In the genomic region with DNA sequence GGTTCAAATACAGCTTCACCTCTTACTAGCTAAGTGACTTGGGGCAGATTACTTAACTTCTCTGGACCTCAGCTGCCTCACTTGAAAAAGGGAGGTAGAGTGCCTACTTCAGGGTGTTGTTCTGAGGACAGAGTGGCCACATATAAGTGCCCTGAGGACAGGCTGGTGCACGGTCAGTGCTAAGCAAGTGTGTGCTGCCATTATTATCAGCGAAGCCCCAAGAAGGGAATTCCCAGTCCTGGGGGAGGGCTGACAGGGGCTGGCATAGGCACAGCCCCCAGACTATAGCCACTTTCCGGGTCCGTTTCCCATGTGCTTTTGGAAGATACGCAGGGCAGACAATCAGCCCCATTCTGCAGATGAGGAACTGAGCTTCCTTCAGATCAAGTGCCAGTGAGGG, we compare ENCODE assay signal across 11 cellular contexts. TPM values are rescaled to one million over a fixed set of nuclear protein-coding genes. Genes with fewer than 3 reads are reported as not detected.
DNase-seq lines count a peak whose midpoint lies in the region; ATAC-seq and TF ChIP-seq lines count a peak whose summit lies in the region.
"Had no signal": no experiment of that assay in that cellular context is flagged by ENCODE, and none has a peak within 500 bp of the region (broad histone marks: within the 10 kb centered on the region; RNA-seq: fewer than 3 reads in every experiment).

No MANE protein-coding gene starts in this region.

- no peaks in the 10 kb centered on the region for H3K9me3 Mint-ChIP-seq in central memory CD8-positive, alpha-beta T cell
- no peaks in the 10 kb centered on the region for H3K9me3 Mint-ChIP-seq in naive thymus-derived CD8-positive, alpha-beta T cell

- H3K36me3 Mint-ChIP-seq in central memory CD8-positive, alpha-beta T cell (ENCODE audit: insufficient read depth): peaks cover 23% of the 10 kb centered on the region
- H3K36me3 Mint-ChIP-seq in naive thymus-derived CD8-positive, alpha-beta T cell: peaks cover 0 to 16% (median 0%) of the 10 kb centered on the region in 3 donors

- 78% methylated on average over 5 of the region's 5 CpGs for WGBS in urinary bladder

- in situ Hi-C loops in GM13977 (cut with MboI; ENCODE audit: low pct_unique_long_range_greater_than_20kb, low sequenced_read_pairs, unreplicated experiment): no loop called here

- ATAC-seq in Right ventricle myocardium superior (ENCODE audit: poor library complexity): no peak
- ATAC-seq in left cardiac atrium: no peak
- ATAC-seq in central memory CD8-positive, alpha-beta T cell (replicated peaks; ENCODE audit: extremely low read depth, poor library complexity, severe bottlenecking): no peak
- ATAC-seq in naive thymus-derived CD8-positive, alpha-beta T cell: no peak
- no peak for ATAC-seq in GM21619 (IDR thresholded peaks at IDR 0.05; ENCODE audit: unreplicated experiment)

- H3K4me3 ChIP-seq in urinary bladder (ENCODE audit: low read depth, low read length): no peak overlapping the region

- H3K4me1 Mint-ChIP-seq in central memory CD8-positive, alpha-beta T cell: peaks cover 51% of the 10 kb centered on the region
- peaks cover 34 to 85% (median 68%) of the 10 kb centered on the region in 4 donors for H3K4me1 Mint-ChIP-seq in naive thymus-derived CD8-positive, alpha-beta T cell

- no peak for TF ChIP-seq CTCF in GM13977 (IDR thresholded peaks at IDR 0.05; ENCODE audit: extremely low read depth, insufficient read depth, missing control alignments)

- no peaks in the 10 kb centered on the region for H3K27me3 Mint-ChIP-seq in central memory CD8-positive, alpha-beta T cell
- no peaks in the 10 kb centered on the region for H3K27me3 Mint-ChIP-seq in naive thymus-derived CD8-positive, alpha-beta T cell

- POLR2A ChIA-PET in naive thymus-derived CD8-positive, alpha-beta T cell (lab: Charles Lee): interaction anchor here (0.6 to 12.5 kb wide), 12 partner anchors 8 to 210 kb away, joined by 3 to 295 read pairs (median 19); partner anchors contain the start of genes CHRNB1, FGF11, FXR2 and POLR2A

- H3K4me1 ChIP-seq in urinary bladder (ENCODE audit: insufficient read depth): no peaks in the 10 kb centered on the region

- intact Hi-C loops in Right ventricle myocardium superior (cut with DNase I) (no loop called here), left cardiac atrium (cut with DNase I) (no loop called here)

- DNase-seq in Right ventricle myocardium superior (peak; percentile 33), left cardiac atrium (no peak), GM13977 (ENCODE audit: low spot score) (no peak), amniotic stem cell (lab: John Stamatoyannopoulos, UW) (no peak)
- no peak for DNase-seq in central memory CD8-positive, alpha-beta T cell (ENCODE audit: low spot score in 2 of 2)
- DNase-seq in naive thymus-derived CD8-positive, alpha-beta T cell: no peak
- DNase-seq: COR-L47, MM.1S, T-helper 1 cell had no signal

- no peaks in the 10 kb centered on the region for H3K36me3 ChIP-seq in urinary bladder (ENCODE audit: insufficient read depth)

- H3K27ac ChIP-seq in urinary bladder (ENCODE audit: low read depth): peak overlapping the region; percentile 100

- no peak overlapping the region for H3K27ac Mint-ChIP-seq in central memory CD8-positive, alpha-beta T cell (ENCODE audit: low read depth)
- H3K27ac Mint-ChIP-seq in naive thymus-derived CD8-positive, alpha-beta T cell: peak overlapping the region; percentile 88 to 99 (median 98)

- peak overlapping the region; percentile 92 for H3K4me3 Mint-ChIP-seq in central memory CD8-positive, alpha-beta T cell
- peak overlapping the region; percentile 90 to 100 (median 98) for H3K4me3 Mint-ChIP-seq in naive thymus-derived CD8-positive, alpha-beta T cell

RNA-seq across cellular contexts. Expression of gene ZBTB4, which starts 2.5 kb away (rescaled TPM):
- total RNA-seq in Right ventricle myocardium superior (60.3 TPM), left cardiac atrium (10 to 100 TPM; 62.1 to 62.2 TPM), urinary bladder (21.1 TPM)
- 100 to 1,000 TPM; 101 to 104 TPM for total RNA-seq in naive thymus-derived CD8-positive, alpha-beta T cell
- polyA plus RNA-seq in naive thymus-derived CD8-positive, alpha-beta T cell: 10 to 100 TPM; 16.8 to 28.4 (median 19.7) TPM
- polyA plus RNA-seq in urinary bladder: 76.2 TPM

RNA-seq across cellular contexts. Expression of gene SLC35G6, which starts 4.3 kb away (rescaled TPM):
- total RNA-seq in Right ventricle myocardium superior (not detected), left cardiac atrium (not detected), urinary bladder (not detected)
- not detected for total RNA-seq in naive thymus-derived CD8-positive, alpha-beta T cell
- not detected for polyA plus RNA-seq in naive thymus-derived CD8-positive, alpha-beta T cell
- polyA plus RNA-seq in urinary bladder: not detected

RNA-seq across cellular contexts. Expression of gene POLR2A, which starts 7.2 kb away (rescaled TPM):
- total RNA-seq in Right ventricle myocardium superior (32.9 TPM), left cardiac atrium (10 to 100 TPM; 42.8 to 56.9 TPM), urinary bladder (52.3 TPM)
- total RNA-seq in naive thymus-derived CD8-positive, alpha-beta T cell: 100 to 1,000 TPM; 186 to 193 TPM
- polyA plus RNA-seq in naive thymus-derived CD8-positive, alpha-beta T cell: 10 to 100 TPM; 31.1 to 68.0 (median 47.3) TPM
- polyA plus RNA-seq in urinary bladder: 32.2 TPM

RNA-seq across cellular contexts. Expression of gene CHRNB1, which starts 32.1 kb away (rescaled TPM):
- total RNA-seq in Right ventricle myocardium superior (9.8 TPM), left cardiac atrium (10 to 100 TPM; 12.4 to 13.8 TPM), urinary bladder (10.7 TPM)
- total RNA-seq in naive thymus-derived CD8-positive, alpha-beta T cell: 1 to 10 TPM; 5.4 to 7.3 TPM
- polyA plus RNA-seq in naive thymus-derived CD8-positive, alpha-beta T cell: 10 to 100 TPM; 18.1 to 24.5 (median 24.3) TPM
- polyA plus RNA-seq in urinary bladder: 15.4 TPM

RNA-seq across cellular contexts. Expression of gene FGF11, which starts 37.6 kb away (rescaled TPM):
- total RNA-seq in Right ventricle myocardium superior (9.8 TPM), left cardiac atrium (10 to 100 TPM; 20.5 to 24.6 TPM), urinary bladder (2.1 TPM)
- 1 to 10 TPM; 2.4 to 3.0 TPM for total RNA-seq in naive thymus-derived CD8-positive, alpha-beta T cell
- polyA plus RNA-seq in naive thymus-derived CD8-positive, alpha-beta T cell: under 1 TPM; 0.10 to 0.32 (median 0.22) TPM
- 0.95 TPM for polyA plus RNA-seq in urinary bladder
